8 cellular contexts compared by ENCODE assay signal in the genomic region with DNA sequence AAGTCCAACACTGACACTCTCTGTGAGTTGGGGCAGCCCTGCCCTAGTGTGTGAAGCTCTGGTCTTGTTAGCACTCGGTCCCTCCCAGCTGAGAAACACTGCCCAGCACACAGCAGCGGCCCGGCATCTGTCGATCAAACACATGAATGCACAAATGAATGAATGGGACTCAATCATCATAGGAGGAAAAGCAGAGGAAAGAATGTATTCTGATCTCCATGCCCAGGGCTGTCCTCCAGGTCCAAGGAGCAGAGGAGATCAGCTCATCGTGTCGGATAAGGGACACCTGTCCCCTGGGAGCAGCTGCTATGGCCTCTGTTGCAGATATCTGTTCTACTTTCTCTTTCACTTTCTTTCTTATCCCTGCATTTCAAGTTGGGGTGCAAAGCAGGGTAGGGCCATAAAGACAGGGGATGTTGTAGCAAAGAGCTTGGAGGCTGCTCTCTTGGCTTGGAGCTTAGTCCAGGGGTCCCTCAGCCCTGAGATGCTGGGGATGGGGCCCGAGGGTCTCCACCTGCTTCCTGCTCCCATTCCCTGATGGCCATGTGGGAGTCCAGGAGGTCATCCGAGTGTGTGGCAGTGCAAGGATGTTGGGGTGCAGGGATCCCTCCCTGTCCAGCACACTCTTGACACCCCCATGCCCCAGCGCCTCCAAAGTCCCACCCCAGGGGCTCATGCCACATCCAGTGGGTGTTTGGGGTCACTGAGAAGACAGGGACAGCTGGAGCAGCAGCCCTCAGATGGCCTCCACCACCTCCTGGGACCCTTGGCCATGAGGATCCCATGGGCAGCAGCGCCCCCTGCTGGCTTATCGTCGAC.
DNase-seq lines count a peak whose midpoint lies in the region; ATAC-seq, FAIRE-seq and TF ChIP-seq lines count a peak whose summit lies in the region.

No MANE protein-coding gene starts in this region.

- TF ChIP-seq CTCF in astrocyte of the spinal cord (IDR thresholded peaks at IDR 0.05; ENCODE audit: low read depth, low read length) (peak; percentile 21), mesothelial cell of epicardium (IDR thresholded peaks at IDR 0.05; ENCODE audit: unreplicated experiment) (peak; percentile 49)

- H3K27me3 Mint-ChIP-seq in mesothelial cell of epicardium (ENCODE audit: low read depth): peaks cover 26% of the 10 kb centered on the region

- peaks cover 22% of the 10 kb centered on the region for H3K4me1 Mint-ChIP-seq in mesothelial cell of epicardium

- ATAC-seq in GM19023 (IDR thresholded peaks at IDR 0.05; ENCODE audit: unreplicated experiment) (no peak), HG03432 (IDR thresholded peaks at IDR 0.05; ENCODE audit: unreplicated experiment) (no peak)

- H3K4me3 Mint-ChIP-seq in mesothelial cell of epicardium: no peak overlapping the region

- H3K27ac Mint-ChIP-seq in mesothelial cell of epicardium: no peak overlapping the region

- H3K9me3 Mint-ChIP-seq in mesothelial cell of epicardium: no peaks in the 10 kb centered on the region

- no peak for FAIRE-seq in GM12891 (lab: Jason Lieb, UNC)
- FAIRE-seq in urothelium cell line (lab: Jason Lieb, UNC): no peak

- H3K36me3 Mint-ChIP-seq in mesothelial cell of epicardium: no peaks in the 10 kb centered on the region

- H3K4me3 ChIP-seq in astrocyte of the spinal cord (ENCODE audit: low read depth, low read length): no peak overlapping the region

- DNase-seq in GM12891 (ENCODE audit: insufficient read length, low spot score): peak; percentile 72
- DNase-seq in OCI-M1 (lab: John Stamatoyannopoulos, UW): peak; percentile 33
- no peak for DNase-seq in astrocyte of the spinal cord (ENCODE audit: low read depth, low spot score)
- DNase-seq in mesothelial cell of epicardium (ENCODE audit: low spot score in 2 of 2, unreplicated experiment in 2 of 2): no peak
- DNase-seq in urothelium cell line (ENCODE audit: low spot score): peak; percentile 73
- no peak for DNase-seq in COLO829 (ENCODE audit: low spot score)

- no peak for TF ChIP-seq POLR2A in GM12891 (IDR thresholded peaks at IDR 0.05; ENCODE audit: low read depth, low read length)

- in situ Hi-C loops in astrocyte of the spinal cord (cut with HindIII; ENCODE audit: low sequenced_read_pairs): no loop called here

TF ChIP-seq in GM12891, 5 proteins besides CTCF, POLR2A, EP300 and RAD21:
- TF ChIP-seq TAF1 (IDR thresholded peaks at IDR 0.05; ENCODE audit: low read depth, low read length) (no peak), POLR2AphosphoS5 (IDR thresholded peaks at IDR 0.05; ENCODE audit: low read depth, low read length) (no peak), PAX5 (IDR thresholded peaks at IDR 0.05; ENCODE audit: insufficient read depth, low read length, severe bottlenecking) (no peak)

Comparison
In these comparisons a context has a peak if more than half of its experiments do, and no peak if none do; other contexts are left out.
1. DNase-seq: peak in GM12891 (single experiment), OCI-M1 (single experiment) and urothelium cell line (single experiment); none in astrocyte of the spinal cord (single experiment), mesothelial cell of epicardium (0 of 2) and COLO829 (single experiment).